ENCODE assay signal across 1 cellular context in genomic region chr5:149550267-149550582, GRCh38.
TF ChIP-seq lines count a peak whose summit lies in the region.

No MANE protein-coding gene starts in this region.

TF ChIP-seq in K562, 482 proteins besides CTCF, POLR2A, EP300 and RAD21 (continued from another document):
- TF ChIP-seq ATF3 (IDR thresholded peaks at IDR 0.05) (peak; percentile 58), ATF3 (CRISPR knock-in tag; conservative IDR thresholded peaks at IDR 0.05) (no peak), CBFA2T3 (IDR thresholded peaks at IDR 0.05) (no peak), ATF7 (IDR thresholded peaks at IDR 0.05) (peak; percentile 6; the same call in 1 of the 2 replicates), USF1 (CRISPR knock-in tag; IDR thresholded peaks at IDR 0.05) (no peak), CEBPB (tag; IDR thresholded peaks at IDR 0.05) (peak; percentile 49; the same call in 1 of the 2 replicates), POLR3A (IDR thresholded peaks at IDR 0.05; ENCODE audit: borderline replicate concordance, extremely low read depth, insufficient read depth, insufficient read length) (no peak), MLLT1 (IDR thresholded peaks at IDR 0.05) (0 out of 4 replicates have a peak, but pooled peaks of 1 of the 2 experiments have one; percentile 1), KDM5B (IDR thresholded peaks at IDR 0.05; ENCODE audit: insufficient replicate concordance, low read depth, low read length) (peak; percentile 2), BCLAF1 (IDR thresholded peaks at IDR 0.05; ENCODE audit: borderline replicate concordance in 1 of 2, control insufficient read depth in 1 of 2, low read depth in 2 of 2, low read length in 1 of 2) (no peak), ZBTB49 (CRISPR knock-in tag; IDR thresholded peaks at IDR 0.05; ENCODE audit: borderline replicate concordance) (0 out of 2 replicates have a peak, but pooled peaks have one; percentile 79)
TF ChIP-seq in K562: peak in this region for 8.
